Comparison of ENCODE assay signal across 35 cellular contexts in the genomic region with DNA sequence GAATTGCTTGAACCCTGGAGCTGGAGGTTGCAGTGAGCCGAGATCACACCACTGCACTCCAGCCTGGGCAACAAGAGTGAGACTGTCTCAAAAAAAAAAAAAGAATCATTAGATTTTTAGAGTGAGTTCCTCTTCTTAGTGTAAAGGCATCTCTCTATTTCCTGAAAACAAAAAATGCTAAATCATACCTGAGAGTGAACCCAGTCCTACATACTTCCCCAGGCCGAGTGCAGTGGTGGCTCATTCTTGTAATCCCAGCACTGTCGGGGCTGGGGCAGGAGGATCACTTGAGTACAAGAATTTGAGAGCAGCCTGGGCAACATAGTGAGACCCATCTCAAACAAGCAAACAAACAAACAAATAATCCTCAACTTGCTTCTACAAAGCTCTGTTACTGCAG. TPM values are rescaled to one million over a fixed set of nuclear protein-coding genes. Genes with fewer than 3 reads are reported as not detected.
DNase-seq lines count a peak whose midpoint lies in the region; ATAC-seq and TF ChIP-seq lines count a peak whose summit lies in the region.
"Had no signal": no experiment of that assay in that cellular context is flagged by ENCODE, and none has a peak within 500 bp of the region (broad histone marks: within the 10 kb centered on the region; RNA-seq: fewer than 3 reads in every experiment).

No MANE protein-coding gene starts in this region.

- H3K9me3 ChIP-seq in OCI-LY3 (ENCODE audit: insufficient read depth, low read length): no peaks in the 10 kb centered on the region
- H3K9me3 ChIP-seq in upper lobe of right lung: no peaks in the 10 kb centered on the region
- no peaks in the 10 kb centered on the region for H3K9me3 ChIP-seq in Karpas-422 (ENCODE audit: low read length)
- H3K9me3 ChIP-seq: BLaER1, left lung, right atrium auricular region, thyroid gland had no signal

- peak; percentile 56 for ATAC-seq in upper lobe of right lung
- ATAC-seq: left lung; stimulated activated naive CD8-positive, alpha-beta T cell treated with anti-CD3 and anti-CD28 coated beads, Interleukin-15, amount 100 ng/mL, for 72 hours had no signal

- intact Hi-C loops in dendritic cell treated with granulocyte-macrophage colony-stimulating factor and Interleukin-4, amounts not matched to agents 40 ng/mL and 50 ng/mL, for 4 days (cut with micrococcal nuclease): loop anchor here (5.0 to 10.0 kb wide), 2 partner anchors 68 to 201 kb away; no protein-coding TSS in a partner anchor
- intact Hi-C loops in upper lobe of right lung (cut with DNase I): no loop called here

- H3K27ac Mint-ChIP-seq in dendritic cell treated with granulocyte-macrophage colony-stimulating factor and Interleukin-4, amounts not matched to agents 40 ng/mL and 50 ng/mL, for 4 days: peak overlapping the region; percentile 85
- H3K27ac Mint-ChIP-seq: activated naive CD8-positive, alpha-beta T cell treated with anti-CD3 and anti-CD28 coated beads, Interleukin-2, amount 10 ng/mL, durations not matched to agents 7 days and 5 days; activated T-cell treated with anti-CD3 and anti-CD28 coated beads, Interleukin-2, amount 50 U/mL, for 24 hours; stimulated activated naive CD8-positive, alpha-beta T cell treated with anti-CD3 and anti-CD28 coated beads, Interleukin-15, amount 100 ng/mL, for 72 hours; T-helper 2 cell treated with Interferon-gamma antibody and Interleukin-4, amounts not matched to agents 5 μg/mL and 100 μg/mL, for 36 hours had no signal

- no peak for TF ChIP-seq CTCF in HL-60 (IDR thresholded peaks at IDR 0.05; ENCODE audit: insufficient read depth, low read length)
- no peak for TF ChIP-seq CTCF in OCI-LY3 (IDR thresholded peaks at IDR 0.05; ENCODE audit: low read depth, low read length)
- TF ChIP-seq CTCF in upper lobe of right lung (IDR thresholded peaks at IDR 0.05): no peak

- no peaks in the 10 kb centered on the region for H3K36me3 ChIP-seq in OCI-LY3 (replicated peaks; ENCODE audit: low read depth, low read length)
- no peaks in the 10 kb centered on the region for H3K36me3 ChIP-seq in upper lobe of right lung
- H3K36me3 ChIP-seq in Karpas-422 (ENCODE audit: insufficient read depth, low read length): no peaks in the 10 kb centered on the region
- H3K36me3 ChIP-seq: BLaER1, left lung, right atrium auricular region, thyroid gland had no signal

- H3K27ac ChIP-seq in HL-60 (replicated peaks) (peak overlapping the region; percentile 28), OCI-LY3 (ENCODE audit: low read length) (no peak overlapping the region), upper lobe of right lung (no peak overlapping the region), Karpas-422 (ENCODE audit: low read length) (no peak overlapping the region)
- H3K27ac ChIP-seq: BLaER1, GM23248, PC-9, right atrium auricular region, thyroid gland had no signal

- peaks cover 33% of the 10 kb centered on the region for H3K4me1 Mint-ChIP-seq in dendritic cell treated with granulocyte-macrophage colony-stimulating factor and Interleukin-4, amounts not matched to agents 40 ng/mL and 50 ng/mL, for 4 days (ENCODE audit: low read depth)
- H3K4me1 Mint-ChIP-seq: activated naive CD8-positive, alpha-beta T cell treated with anti-CD3 and anti-CD28 coated beads, Interleukin-2, amount 10 ng/mL, durations not matched to agents 7 days and 5 days; neural crest cell; stimulated activated naive CD8-positive, alpha-beta T cell treated with anti-CD3 and anti-CD28 coated beads, Interleukin-15, amount 100 ng/mL, for 72 hours had no signal

- peak overlapping the region; percentile 34 for H3K4me2 ChIP-seq in OCI-LY3 (ENCODE audit: low read length)
- H3K4me2 ChIP-seq in Karpas-422 (ENCODE audit: low read depth, low read length, poor library complexity, severe bottlenecking): no peak overlapping the region
- H3K4me2 ChIP-seq: BLaER1, PC-9, smooth muscle cell had no signal

- peak overlapping the region; percentile 55 for H3K4me3 Mint-ChIP-seq in dendritic cell treated with granulocyte-macrophage colony-stimulating factor and Interleukin-4, amounts not matched to agents 40 ng/mL and 50 ng/mL, for 4 days
- H3K4me3 Mint-ChIP-seq: activated naive CD8-positive, alpha-beta T cell treated with anti-CD3 and anti-CD28 coated beads, Interleukin-2, amount 10 ng/mL, durations not matched to agents 7 days and 5 days; activated T-cell treated with anti-CD3 and anti-CD28 coated beads, Interleukin-2, amount 50 U/mL, for 24 hours; neural crest cell; stimulated activated naive CD8-positive, alpha-beta T cell treated with anti-CD3 and anti-CD28 coated beads, Interleukin-15, amount 100 ng/mL, for 72 hours; T-helper 2 cell treated with Interferon-gamma antibody and Interleukin-4, amounts not matched to agents 5 μg/mL and 100 μg/mL, for 36 hours had no signal

- H3K4me3 ChIP-seq in HL-60 (replicated peaks; ENCODE audit: insufficient read depth, low read length): no peak overlapping the region
- no peak overlapping the region for H3K4me3 ChIP-seq in OCI-LY3 (ENCODE audit: low read length)
- no peak overlapping the region for H3K4me3 ChIP-seq in upper lobe of right lung
- H3K4me3 ChIP-seq in Karpas-422 (ENCODE audit: low read length): no peak overlapping the region
- H3K4me3 ChIP-seq: BLaER1, GM23248, left lung, PC-9, right atrium auricular region, smooth muscle cell, thyroid gland had no signal

- H2AFZ ChIP-seq in OCI-LY3 (ENCODE audit: low read depth, low read length) (no peak overlapping the region; the same call in 1 of the 2 replicates), Karpas-422 (ENCODE audit: low read length) (no peak overlapping the region)
- H2AFZ ChIP-seq: GM23248, PC-9 had no signal

- H4K20me1 ChIP-seq in OCI-LY3 (ENCODE audit: insufficient read depth, low read length): no peaks in the 10 kb centered on the region
- H4K20me1 ChIP-seq in Karpas-422 (ENCODE audit: insufficient read depth, low read depth, low read length): no peaks in the 10 kb centered on the region
- H4K20me1 ChIP-seq: BLaER1 had no signal

- H3K27me3 ChIP-seq in HL-60 (ENCODE audit: insufficient read depth, poor library complexity, severe bottlenecking): no peaks in the 10 kb centered on the region
- H3K27me3 ChIP-seq in OCI-LY3 (ENCODE audit: low read depth, low read length): no peaks in the 10 kb centered on the region
- no peaks in the 10 kb centered on the region for H3K27me3 ChIP-seq in upper lobe of right lung
- no peaks in the 10 kb centered on the region for H3K27me3 ChIP-seq in Karpas-422 (ENCODE audit: low read length)
- H3K27me3 ChIP-seq: BLaER1, left lung, right atrium auricular region, thyroid gland had no signal

- H3K4me1 ChIP-seq in OCI-LY3 (ENCODE audit: low read length): peaks cover 30% of the 10 kb centered on the region
- no peaks in the 10 kb centered on the region for H3K4me1 ChIP-seq in upper lobe of right lung
- no peaks in the 10 kb centered on the region for H3K4me1 ChIP-seq in Karpas-422 (ENCODE audit: low read length)
- H3K4me1 ChIP-seq: BLaER1, right atrium auricular region, thyroid gland had no signal

- no peaks in the 10 kb centered on the region for H3K27me3 Mint-ChIP-seq in dendritic cell treated with granulocyte-macrophage colony-stimulating factor and Interleukin-4, amounts not matched to agents 40 ng/mL and 50 ng/mL, for 4 days
- H3K27me3 Mint-ChIP-seq: activated naive CD8-positive, alpha-beta T cell treated with anti-CD3 and anti-CD28 coated beads, Interleukin-2, amount 10 ng/mL, durations not matched to agents 7 days and 5 days had no signal

- no peaks in the 10 kb centered on the region for H3K9me2 ChIP-seq in Karpas-422 (replicated peaks; ENCODE audit: insufficient read depth, low read length)

- peak in 1 of 2 experiments; percentile 36 for DNase-seq in HL-60 (ENCODE audit: low read depth in 1 of 2, low spot score in 1 of 2)
- no peak for DNase-seq in upper lobe of right lung
- DNase-seq in Karpas-422: no peak
- DNase-seq in RPMI8226: no peak
- no peak for DNase-seq in activated CD4-positive, CD25-positive, alpha-beta regulatory T cell treated with anti-CD3 and anti-CD28 coated beads, Interleukin-2, amount 50 U/mL, for 72 hours
- DNase-seq: activated CD4-positive, alpha-beta T cell treated with anti-CD3 and anti-CD28 coated beads, Interleukin-2, amount 50 U/mL, for 1 hour; activated gamma-delta T cell treated with Interleukin-2 at 50 U/mL for 16 hours; activated naive CD8-positive, alpha-beta T cell treated with anti-CD3 and anti-CD28 coated beads, Interleukin-2, amount 10 ng/mL, durations not matched to agents 7 days and 5 days; activated T-cell treated with anti-CD3 and anti-CD28 coated beads, Interleukin-2, amount 50 U/mL, for 24 hours; aorta; COR-L47; DMS53; effector CD8-positive, alpha-beta T cell; GM23248; IMR-90; mesenchymal stem cell; NCI-H1092; NCI-H1694; NCI-H446 treated with DMSO at 0.1 percent for 48 hours; NCI-H774; PC-9; posterior cingulate gyrus; Right ventricle myocardium superior; stimulated activated CD4-positive, alpha-beta T cell treated with anti-CD3 and anti-CD28 coated beads, Interleukin-2, amount 100 ng/mL, for 24 hours; stimulated activated CD8-positive, alpha-beta memory T cell treated with anti-CD3 and anti-CD28 coated beads, Interleukin-4, amount 100 ng/mL, for 48 hours; stimulated activated naive CD8-positive, alpha-beta T cell treated with anti-CD3 and anti-CD28 coated beads, Interleukin-15, amount 100 ng/mL, for 72 hours; thyroid gland had no signal

- H3K79me2 ChIP-seq in OCI-LY3 (ENCODE audit: low read length) (no peaks in the 10 kb centered on the region), Karpas-422 (ENCODE audit: low read length) (no peaks in the 10 kb centered on the region)

- no peaks in the 10 kb centered on the region for H3K36me3 Mint-ChIP-seq in dendritic cell treated with granulocyte-macrophage colony-stimulating factor and Interleukin-4, amounts not matched to agents 40 ng/mL and 50 ng/mL, for 4 days (ENCODE audit: low read depth)
- H3K36me3 Mint-ChIP-seq: activated naive CD8-positive, alpha-beta T cell treated with anti-CD3 and anti-CD28 coated beads, Interleukin-2, amount 10 ng/mL, durations not matched to agents 7 days and 5 days had no signal

- no peaks in the 10 kb centered on the region for H3K9me3 Mint-ChIP-seq in dendritic cell treated with granulocyte-macrophage colony-stimulating factor and Interleukin-4, amounts not matched to agents 40 ng/mL and 50 ng/mL, for 4 days
- H3K9me3 Mint-ChIP-seq: activated naive CD8-positive, alpha-beta T cell treated with anti-CD3 and anti-CD28 coated beads, Interleukin-2, amount 10 ng/mL, durations not matched to agents 7 days and 5 days; activated T-cell treated with anti-CD3 and anti-CD28 coated beads, Interleukin-2, amount 50 U/mL, for 24 hours; neural crest cell; stimulated activated naive CD8-positive, alpha-beta T cell treated with anti-CD3 and anti-CD28 coated beads, Interleukin-15, amount 100 ng/mL, for 72 hours; T-helper 2 cell treated with Interferon-gamma antibody and Interleukin-4, amounts not matched to agents 5 μg/mL and 100 μg/mL, for 36 hours had no signal

- H3K9ac ChIP-seq in OCI-LY3 (ENCODE audit: low read length): no peak overlapping the region
- no peak overlapping the region for H3K9ac ChIP-seq in Karpas-422 (ENCODE audit: low read length)
- H3K9ac ChIP-seq: BLaER1, GM23248 had no signal

RNA-seq across cellular contexts. Expression of a gene that starts 38.2 kb away (rescaled TPM):
- 18.2 TPM for total RNA-seq in upper lobe of right lung
- total RNA-seq in Karpas-422 (2014; rRNA removed; shearing (Covaris generic); ENCODE audit: low replicate concordance): not detected in 2 replicates

Comparison
In these comparisons a context has a peak if more than half of its experiments do, and no peak if none do; other contexts are left out.
1. RNA of a gene that starts 38.2 kb away (total RNA-seq): 18.2 TPM in upper lobe of right lung (single experiment); not detected in Karpas-422; every median in the first group is over 10 times any median in the second.